ENCODE assay signal across 2 cellular contexts in genomic region chr4:8921465-8921864, GRCh38.
TF ChIP-seq lines count a peak whose summit lies in the region.

No MANE protein-coding gene starts in this region.

TF ChIP-seq in HEK293T, 16 proteins besides CTCF, POLR2A, EP300 and RAD21 (continued from another document):
- TF ChIP-seq CTBP1 (IDR thresholded peaks at IDR 0.05; ENCODE audit: borderline replicate concordance) (no peak), FOXK2 (IDR thresholded peaks at IDR 0.05) (no peak), LEF1 (IDR thresholded peaks at IDR 0.05; ENCODE audit: borderline replicate concordance) (no peak), SP1 (IDR thresholded peaks at IDR 0.05) (no peak), L3MBTL2 (conservative IDR thresholded peaks at IDR 0.05) (no peak)
TF ChIP-seq in HEK293T: peak in this region for 0.

TF ChIP-seq in GM23338, 12 proteins besides CTCF, POLR2A, EP300 and RAD21 (continued from another document):
- TF ChIP-seq REST (IDR thresholded peaks at IDR 0.05; ENCODE audit: unreplicated experiment) = no peak
- TF ChIP-seq EZH2 (IDR thresholded peaks at IDR 0.05; ENCODE audit: low read depth, unreplicated experiment) = no peak
- TF ChIP-seq ETS1 (IDR thresholded peaks at IDR 0.05) = no peak
- TF ChIP-seq NANOG (IDR thresholded peaks at IDR 0.05; ENCODE audit: borderline replicate concordance) = no peak
- no peak for TF ChIP-seq ZNF462 (CRISPR knock-in tag; IDR thresholded peaks at IDR 0.05)
- no peak for TF ChIP-seq ZNF331 (CRISPR knock-in tag; IDR thresholded peaks at IDR 0.05; ENCODE audit: low read depth)
- TF ChIP-seq CREB1 (CRISPR knock-in tag; IDR thresholded peaks at IDR 0.05; ENCODE audit: low read depth) = no peak
